ENCODE assay signal across 8 cellular contexts in genomic region chr10:72088879-72089585, GRCh38. TPM values are rescaled to one million over a fixed set of nuclear protein-coding genes. Genes with fewer than 3 reads are reported as not detected.
A peak's percentile ranks its signal among the peaks of the same experiment; 100 is the strongest.
DNase-seq lines count a peak whose midpoint lies in the region; ATAC-seq lines count a peak whose summit lies in the region.

No MANE protein-coding gene starts in this region.

- no peak overlapping the region for H3K14ac ChIP-seq in trophoblast cell (ENCODE audit: low read length)

- H4K12ac ChIP-seq in trophoblast cell (ENCODE audit: low read depth, low read length), result no peak overlapping the region

- peaks cover 0 to 2% of the 10 kb centered on the region in 2 donors for H3K9me3 ChIP-seq in esophagus (ENCODE audit: control insufficient read depth in 2 of 2, insufficient read depth in 1 of 2, low read depth in 1 of 2, low read length in 1 of 2)
- peaks cover 2% of the 10 kb centered on the region for H3K9me3 ChIP-seq in trophoblast cell (ENCODE audit: insufficient read depth, low read depth, low read length)

- no peak overlapping the region for H2AFZ ChIP-seq in trophoblast cell (ENCODE audit: insufficient read depth, low read length, poor library complexity)

- H3K9ac ChIP-seq in trophoblast cell (ENCODE audit: low read length), result no peak overlapping the region

- H3K27me3 ChIP-seq in esophagus (ENCODE audit: control insufficient read depth in 1 of 2, insufficient read depth in 2 of 2, low read length in 2 of 2) (peaks cover 0 to 10% of the 10 kb centered on the region in 2 donors), trophoblast cell (ENCODE audit: insufficient read depth, low read length) (peaks cover 24% of the 10 kb centered on the region)

- H3K23ac ChIP-seq in trophoblast cell (ENCODE audit: low read length), result no peak overlapping the region

- no peak overlapping the region for H2AK5ac ChIP-seq in trophoblast cell (ENCODE audit: low read length)

- DNase-seq in NCI-H345 (lab: John Stamatoyannopoulos, UW) (peak; percentile 29), NCI-H345 treated with DMSO at 0.1 percent for 48 hours (lab: John Stamatoyannopoulos, UW; ENCODE audit: unreplicated experiment) (no peak), trophoblast cell (peak in 1 of 2 donors; percentile 10), cortex of kidney (lab: John Stamatoyannopoulos, UW) (no peak), AML-193 (lab: John Stamatoyannopoulos, UW) (no peak)

- H3K18ac ChIP-seq in trophoblast cell (ENCODE audit: low read length), result no peak overlapping the region

- WGBS in esophagus, 2 donors, result 63 to 70% methylated on average over 15 of the region's 15 CpGs
- no CpG with 5 or more reads among the region's 15 CpGs for WGBS in trophoblast cell (ENCODE audit: extremely low coverage, insufficient coverage, insufficient read length)

- no peak overlapping the region for H2BK5ac ChIP-seq in trophoblast cell (ENCODE audit: low read depth, low read length, poor library complexity)

- H3K4me1 ChIP-seq in esophagus (ENCODE audit: control insufficient read depth in 2 of 2, insufficient read depth in 2 of 2, low read length in 1 of 2) (peaks cover 7 to 8% of the 10 kb centered on the region in 2 donors), trophoblast cell (ENCODE audit: control insufficient read depth in 1 of 2, insufficient read depth in 2 of 2, low read length in 2 of 2) (peaks cover 9 to 18% of the 10 kb centered on the region in 2 experiments)

- no peak overlapping the region for H4K91ac ChIP-seq in trophoblast cell (ENCODE audit: low read depth, low read length)

- peak; percentile 42 to 49 for ATAC-seq in activated CD4-positive, CD25-positive, alpha-beta regulatory T cell treated with anti-CD3 and anti-CD28 coated beads, Interleukin-2, amount 50 U/mL, for 24 hours
- ATAC-seq in HG02571 (IDR thresholded peaks at IDR 0.05; ENCODE audit: unreplicated experiment), result no peak

- H4K8ac ChIP-seq in trophoblast cell (ENCODE audit: low read depth, low read length), result no peak overlapping the region

- H3K4me3 ChIP-seq in esophagus (ENCODE audit: low read depth in 1 of 2, low read length in 2 of 2) (no peak overlapping the region), trophoblast cell (ENCODE audit: low read depth, low read length) (no peak overlapping the region)

- H3K79me2 ChIP-seq in trophoblast cell (ENCODE audit: control insufficient read depth, insufficient read depth, low read length, poor library complexity), result no peaks in the 10 kb centered on the region

- H3K36me3 ChIP-seq in esophagus (ENCODE audit: control insufficient read depth in 2 of 2, insufficient read depth in 2 of 2, low read length in 1 of 2) (no peaks in the 10 kb centered on the region), trophoblast cell (ENCODE audit: control insufficient read depth in 1 of 2, insufficient read depth in 2 of 2, low read length in 2 of 2) (no peaks in the 10 kb centered on the region)

- no peak overlapping the region for H3K4ac ChIP-seq in trophoblast cell (ENCODE audit: low read depth, low read length)

- H2BK12ac ChIP-seq in trophoblast cell (ENCODE audit: low read length), result no peak overlapping the region

- peak overlapping the region; percentile 60 for H3K4me2 ChIP-seq in trophoblast cell (ENCODE audit: low read length)

- H3K27ac ChIP-seq in esophagus (ENCODE audit: low read depth in 2 of 2, low read length in 1 of 2), result peak overlapping the region; percentile 27 to 66
- H3K27ac ChIP-seq in trophoblast cell (ENCODE audit: low read depth, low read length), result no peak overlapping the region

- no peaks in the 10 kb centered on the region for H3K79me1 ChIP-seq in trophoblast cell (ENCODE audit: low read length)

- no peak overlapping the region for H2BK120ac ChIP-seq in trophoblast cell (ENCODE audit: insufficient read depth, low read length, poor library complexity)

RNA-seq across cellular contexts. Expression of gene SPOCK2, which starts 0.7 kb away (rescaled TPM):
- 1 to 10 TPM; 1.5 to 1.9 TPM for polyA plus RNA-seq in esophagus
- polyA plus RNA-seq in trophoblast cell (2013), result 0.49 and 0.52 TPM in 2 replicates
